ENCODE assay signal across 1 cellular context in genomic region chr11:64220798-64221197, GRCh38.
TF ChIP-seq lines count a peak whose summit lies in the region.

No MANE protein-coding gene starts in this region.

TF ChIP-seq in K562, 482 proteins besides CTCF, POLR2A, EP300 and RAD21:
- TF ChIP-seq CBX8 (IDR thresholded peaks at IDR 0.05; ENCODE audit: borderline replicate concordance, extremely low read depth, low read depth, low read length, poor library complexity, severe bottlenecking) (no peak), FOXJ3 (CRISPR knock-in tag; IDR thresholded peaks at IDR 0.05) (no peak), ZFP36 (IDR thresholded peaks at IDR 0.05; ENCODE audit: low read depth, low read length, partially characterized antibody) (no peak), ZNF277 (CRISPR knock-in tag; IDR thresholded peaks at IDR 0.05; ENCODE audit: borderline replicate concordance) (no peak), POLR2G (IDR thresholded peaks at IDR 0.05; ENCODE audit: low read depth, low read length) (peak; percentile 65), YY1 (IDR thresholded peaks at IDR 0.05; ENCODE audit: borderline replicate concordance in 1 of 3, control insufficient read depth in 1 of 3, extremely low read depth in 1 of 3, insufficient read depth in 3 of 3, insufficient read length in 1 of 3, insufficient replicate concordance in 2 of 3, low read depth in 1 of 3, low read length in 2 of 3) (no peak), RBFOX2 (IDR thresholded peaks at IDR 0.05; ENCODE audit: low read depth, low read length) (peak; percentile 64), NKRF (IDR thresholded peaks at IDR 0.05; ENCODE audit: borderline replicate concordance) (no peak), ZBTB33 (CRISPR knock-in tag; IDR thresholded peaks at IDR 0.05) (0 out of 2 replicates have a peak, but pooled peaks have one; percentile 26), PTTG1 (tag; IDR thresholded peaks at IDR 0.05; ENCODE audit: low read depth) (no peak)
